ENCODE assay signal across 15 cellular contexts in the genomic region with DNA sequence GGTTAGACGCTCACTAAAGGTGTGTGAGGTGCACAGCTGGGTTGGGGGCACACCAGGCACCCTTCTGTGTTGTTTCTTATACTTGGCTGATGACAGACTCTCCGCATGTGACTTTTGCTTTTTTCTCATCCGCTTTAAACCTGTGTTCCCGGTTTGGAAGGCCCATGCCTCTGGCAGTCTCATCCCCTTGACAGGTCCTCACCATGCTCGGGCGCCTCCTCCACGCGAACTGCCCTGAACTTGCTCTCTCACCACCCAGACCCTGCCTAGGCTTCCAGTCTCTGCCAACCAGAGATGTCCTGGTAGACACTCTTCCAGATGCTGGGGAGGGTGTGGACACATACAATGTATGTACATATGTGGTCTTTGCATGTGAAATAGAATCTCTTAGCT.
DNase-seq lines count a peak whose midpoint lies in the region; ATAC-seq and TF ChIP-seq lines count a peak whose summit lies in the region.
"Had no signal": no experiment of that assay in that cellular context is flagged by ENCODE, and none has a peak within 500 bp of the region (broad histone marks: within the 10 kb centered on the region; RNA-seq: fewer than 3 reads in every experiment).

No MANE protein-coding gene starts in this region.

- no peak overlapping the region for H2AFZ ChIP-seq in mammary epithelial cell (ENCODE audit: low read depth, low read length)

- H3K27ac ChIP-seq in mammary epithelial cell (ENCODE audit: insufficient read depth, low read depth, low read length) (no peak overlapping the region), vagina (peak overlapping the region; percentile 12)

- H3K79me2 ChIP-seq in mammary epithelial cell (ENCODE audit: insufficient read depth, low read length): peaks cover 84% of the 10 kb centered on the region

- in situ Hi-C loops in mammary epithelial cell (cut with MboI; ENCODE audit: low sequenced_read_pairs in 2 of 2): no loop called here

- dilution Hi-C loops in mammary epithelial cell (cut with HindIII; ENCODE audit: low sequenced_read_pairs): no loop called here

- H3K27ac Mint-ChIP-seq in MCF 10A (ENCODE audit: low read depth, unreplicated experiment): peak overlapping the region; percentile 94
- H3K27ac Mint-ChIP-seq in activated CD4-positive, alpha-beta memory T cell treated with anti-CD3 and anti-CD28 coated beads for 36 hours: peak overlapping the region; percentile 93

- DNase-seq in MCF 10A (ENCODE audit: unreplicated experiment) (no peak), mammary epithelial cell (no peak), left kidney (ENCODE audit: low read depth, low spot score) (peak; percentile 45), vagina (ENCODE audit: extremely low spot score in 2 of 2) (no peak), NCI-H748 (lab: John Stamatoyannopoulos, UW; ENCODE audit: unreplicated experiment) (no peak)
- no peak for DNase-seq in activated CD4-positive, alpha-beta memory T cell treated with anti-CD3 and anti-CD28 coated beads for 36 hours
- DNase-seq: activated CD8-positive, alpha-beta memory T cell treated with anti-CD3 and anti-CD28 coated beads, Interleukin-2, amount 50 U/mL, for 4 hours; central memory CD4-positive, alpha-beta T cell; kidney; MG63; NCI-H510A; occipital lobe; stimulated activated naive CD4-positive, alpha-beta T cell had no signal

- H3K27me3 ChIP-seq in mammary epithelial cell (ENCODE audit: insufficient read depth, low read length): no peaks in the 10 kb centered on the region
- H3K27me3 ChIP-seq in vagina: no peaks in the 10 kb centered on the region
- H3K27me3 ChIP-seq: MG63 had no signal

- no peak overlapping the region for H3K4me3 Mint-ChIP-seq in MCF 10A (ENCODE audit: unreplicated experiment)
- no peak overlapping the region for H3K4me3 Mint-ChIP-seq in activated CD4-positive, alpha-beta memory T cell treated with anti-CD3 and anti-CD28 coated beads for 36 hours

- H3K4me1 ChIP-seq in mammary epithelial cell (ENCODE audit: insufficient read depth, low read length): peaks cover 56% of the 10 kb centered on the region
- H3K4me1 ChIP-seq in vagina: peaks cover 72% of the 10 kb centered on the region

- H3K36me3 Mint-ChIP-seq in MCF 10A (ENCODE audit: insufficient read depth, unreplicated experiment): no peaks in the 10 kb centered on the region
- H3K36me3 Mint-ChIP-seq in activated CD4-positive, alpha-beta memory T cell treated with anti-CD3 and anti-CD28 coated beads for 36 hours: peaks cover 3% of the 10 kb centered on the region

- no peaks in the 10 kb centered on the region for H4K20me1 ChIP-seq in mammary epithelial cell (ENCODE audit: insufficient read depth, low read length)

- TF ChIP-seq CTCF in MCF 10A (IDR thresholded peaks at IDR 0.05; ENCODE audit: unreplicated experiment) (no peak), mammary epithelial cell (conservative IDR thresholded peaks at IDR 0.05 in 1 of 2, IDR thresholded peaks at IDR 0.05 in 1 of 2; ENCODE audit: extremely low read depth in 1 of 2, insufficient read depth in 1 of 2, low read depth in 1 of 2, low read length in 2 of 2) (no peak), vagina (IDR thresholded peaks at IDR 0.05) (no peak)

- intact Hi-C loops in MCF 10A (cut with micrococcal nuclease) (no loop called here), mammary epithelial cell (cut with micrococcal nuclease) (no loop called here), vagina (cut with DNase I) (no loop called here)
- intact Hi-C loops in activated CD4-positive, alpha-beta memory T cell treated with anti-CD3 and anti-CD28 coated beads for 36 hours (cut with micrococcal nuclease): loop anchor here (10.0 kb wide), 1 partner anchor 601 kb away; no protein-coding TSS in a partner anchor

- no peak overlapping the region for H3K4me2 ChIP-seq in mammary epithelial cell (ENCODE audit: insufficient read depth, low read depth, low read length)

- POLR2A ChIA-PET in MCF 10A (lab: Yijun Ruan, JAX): interaction anchor here (0.6 to 3.7 kb wide), 7 partner anchors 9 to 80 kb away, joined by 3 to 23 read pairs (median 6); no protein-coding TSS in a partner anchor
- POLR2A ChIA-PET in activated CD4-positive, alpha-beta memory T cell treated with anti-CD3 and anti-CD28 coated beads for 36 hours (lab: Charles Lee): interaction anchor here (0.7 to 1.4 kb wide), 4 partner anchors 14 to 105 kb away, joined by 3 read pairs; a partner anchor contains a TSS

- no peak for TF ChIP-seq POLR2A in vagina (IDR thresholded peaks at IDR 0.05)

- H3K9me3 ChIP-seq in mammary epithelial cell (replicated peaks; ENCODE audit: insufficient read depth, low read length) (no peaks in the 10 kb centered on the region), vagina (no peaks in the 10 kb centered on the region)
- H3K9me3 ChIP-seq: MG63 had no signal

- no peak overlapping the region for H3K9ac ChIP-seq in mammary epithelial cell (ENCODE audit: insufficient read depth, low read length)

- BruUV-seq in MCF 10A (replicated peaks; lab: Mats Ljungman, UMichigan) (no TSS peak), mammary epithelial cell (replicated peaks; lab: Mats Ljungman, UMichigan) (no TSS peak)

- CTCF ChIA-PET in MCF 10A (lab: Yijun Ruan, JAX): interaction anchor here (0.5 to 10.3 kb wide), 5 partner anchors 11 to 1435 kb away, joined by 3 to 207 read pairs (median 4); no protein-coding TSS in a partner anchor
- CTCF ChIA-PET in mammary epithelial cell (lab: Charles Lee; ENCODE audit: low non-redundant PET): no interaction called here
- CTCF ChIA-PET in activated CD4-positive, alpha-beta memory T cell treated with anti-CD3 and anti-CD28 coated beads for 36 hours (lab: Charles Lee): interaction anchor here (4.5 to 10.3 kb wide), 2 partner anchors 15 to 24 kb away, joined by 20 to 237 read pairs; no protein-coding TSS in a partner anchor

- H3K36me3 ChIP-seq in mammary epithelial cell (ENCODE audit: insufficient read depth, low read length): no peaks in the 10 kb centered on the region
- no peaks in the 10 kb centered on the region for H3K36me3 ChIP-seq in vagina
- H3K36me3 ChIP-seq: MG63 had no signal

- H3K27me3 Mint-ChIP-seq in MCF 10A (ENCODE audit: insufficient read depth, unreplicated experiment): no peaks in the 10 kb centered on the region
- no peaks in the 10 kb centered on the region for H3K27me3 Mint-ChIP-seq in activated CD4-positive, alpha-beta memory T cell treated with anti-CD3 and anti-CD28 coated beads for 36 hours

- H3K4me3 ChIP-seq in mammary epithelial cell (replicated peaks in 1 of 3; ENCODE audit: insufficient read depth in 1 of 3, low read depth in 2 of 3, low read length in 3 of 3) (no peak overlapping the region), vagina (no peak overlapping the region)
- H3K4me3 ChIP-seq: MG63 had no signal

- no peak for ATAC-seq in HG03108 (IDR thresholded peaks at IDR 0.05; ENCODE audit: unreplicated experiment)
- no peak for ATAC-seq in HG03159 (IDR thresholded peaks at IDR 0.05; ENCODE audit: unreplicated experiment)

- WGBS in mammary epithelial cell (ENCODE audit: low coverage, missing lambda C conversion rate): 91% methylated on average over 8 of the region's 8 CpGs

- H3K4me1 Mint-ChIP-seq in MCF 10A (ENCODE audit: insufficient read depth, unreplicated experiment): peaks cover 64% of the 10 kb centered on the region
- H3K4me1 Mint-ChIP-seq in activated CD4-positive, alpha-beta memory T cell treated with anti-CD3 and anti-CD28 coated beads for 36 hours (ENCODE audit: low read depth): peaks cover 89% of the 10 kb centered on the region

- H3K9me3 Mint-ChIP-seq in MCF 10A (ENCODE audit: unreplicated experiment): no peaks in the 10 kb centered on the region
- no peaks in the 10 kb centered on the region for H3K9me3 Mint-ChIP-seq in activated CD4-positive, alpha-beta memory T cell treated with anti-CD3 and anti-CD28 coated beads for 36 hours
